8 cellular contexts compared by ENCODE assay signal in genomic region chr21:45527151-45527999, GRCh38. TPM values are rescaled to one million over a fixed set of nuclear protein-coding genes. Genes with fewer than 3 reads are reported as not detected.
DNase-seq lines count a peak whose midpoint lies in the region; ATAC-seq, FAIRE-seq and TF ChIP-seq lines count a peak whose summit lies in the region.
"Not testable (repeated sequence)": the region's sequence is repeated elsewhere in the genome, so short reads cannot be mapped to it uniquely, and the experiment has no call there.

No MANE protein-coding gene starts in this region.

- not testable (repeated sequence) for H3K4me1 ChIP-seq in A549; HUES6 (ENCODE audit: control insufficient read depth, insufficient read depth, low read length)
- peaks cover 0 to 21% of the 10 kb centered on the region in 2 experiments; a peak in 1 of 5 replicates for H3K4me1 ChIP-seq in K562 (replicated peaks in 1 of 2; ENCODE audit: control insufficient read depth in 2 of 2, insufficient read depth in 2 of 2, low read length in 2 of 2)

- not testable (repeated sequence) for H3K27ac Mint-ChIP-seq in WTC11, nephron progenitor cell
- peak overlapping the region; percentile 14 to 89 for H3K27ac Mint-ChIP-seq in stimulated activated naive CD8-positive, alpha-beta T cell treated with anti-CD3 and anti-CD28 coated beads, Interleukin-15, amount 100 ng/mL, for 72 hours

- not testable (repeated sequence) for H3K4me3 ChIP-seq in A549; HUES6 (ENCODE audit: low read depth, low read length); K562

- H3K9me3 ChIP-seq in A549; HUES6 (ENCODE audit: control insufficient read depth, insufficient read depth, low read depth, low read length); K562 (replicated peaks; ENCODE audit: control insufficient read depth, insufficient read depth, low read depth, low read length): not testable (repeated sequence)

- not testable (repeated sequence) for TF ChIP-seq CTCF in A549 (IDR thresholded peaks at IDR 0.05); WTC11 (IDR thresholded peaks at IDR 0.05); K562 (IDR thresholded peaks at IDR 0.05 in 2 of 3, conservative IDR thresholded peaks at IDR 0.05 in 1 of 3; ENCODE audit: insufficient read depth in 2 of 3, low read depth in 1 of 3, low read length in 3 of 3); nephron progenitor cell (IDR thresholded peaks at IDR 0.05)

- not testable (repeated sequence) for H3K9ac ChIP-seq in HUES6 (ENCODE audit: low read length); K562 (ENCODE audit: insufficient read depth in 1 of 2, low read depth in 2 of 2, low read length in 2 of 2)

- not testable (repeated sequence) for H3K9me1 ChIP-seq in K562 (ENCODE audit: control insufficient read depth, insufficient read depth, low read length)

- not testable (repeated sequence) for DNase-seq in A549 (ENCODE audit: low read depth in 1 of 2, low spot score in 1 of 2); K562 (ENCODE audit: extremely low read depth in 1 of 4, low spot score in 3 of 4); stimulated activated naive CD8-positive, alpha-beta T cell treated with anti-CD3 and anti-CD28 coated beads, Interleukin-15, amount 100 ng/mL, for 72 hours
- DNase-seq in WTC11 (ENCODE audit: low spot score) (peak; percentile 74), Right ventricle myocardium inferior (ENCODE audit: missing footprints) (peak; percentile 41), left colon (peak; percentile 28 to 46), nephron progenitor cell (peak; percentile 1)

- H2AFZ ChIP-seq in K562 (ENCODE audit: low read depth, low read length), result not testable (repeated sequence)

- not testable (repeated sequence) for H3K4me1 Mint-ChIP-seq in WTC11; nephron progenitor cell; stimulated activated naive CD8-positive, alpha-beta T cell treated with anti-CD3 and anti-CD28 coated beads, Interleukin-15, amount 100 ng/mL, for 72 hours

- TF ChIP-seq EP300 in A549 (IDR thresholded peaks at IDR 0.05); K562 (IDR thresholded peaks at IDR 0.05; ENCODE audit: low read length): not testable (repeated sequence)

- H3K4me3 Mint-ChIP-seq in WTC11; nephron progenitor cell; stimulated activated naive CD8-positive, alpha-beta T cell treated with anti-CD3 and anti-CD28 coated beads, Interleukin-15, amount 100 ng/mL, for 72 hours: not testable (repeated sequence)

- H3K36me3 ChIP-seq in HUES6 (ENCODE audit: control insufficient read depth, insufficient read depth, low read length) (peaks cover 50% of the 10 kb centered on the region), K562 (ENCODE audit: control insufficient read depth, insufficient read depth, low read length) (peaks cover 86% of the 10 kb centered on the region)

- 59% methylated on average over 5 of the region's 19 CpGs for WGBS in A549 (ENCODE audit: missing lambda C conversion rate)
- WGBS in K562 (ENCODE audit: insufficient coverage, low coverage, missing lambda C conversion rate), result 82% methylated on average over 11 of the region's 19 CpGs

- in situ Hi-C loops in K562 (cut with MboI), result not testable (repeated sequence)

- H3K4me2 ChIP-seq in A549; K562 (ENCODE audit: insufficient read depth, low read length): not testable (repeated sequence)

- TF ChIP-seq RAD21 in A549 (conservative IDR thresholded peaks at IDR 0.05 in 1 of 2, IDR thresholded peaks at IDR 0.05 in 1 of 2); K562 (CRISPR knock-in tag; conservative IDR thresholded peaks at IDR 0.05 in 1 of 2, IDR thresholded peaks at IDR 0.05 in 1 of 2): not testable (repeated sequence)

- H3K27me3 Mint-ChIP-seq in WTC11 (ENCODE audit: low read depth); nephron progenitor cell (ENCODE audit: low read depth, poor library complexity); stimulated activated naive CD8-positive, alpha-beta T cell treated with anti-CD3 and anti-CD28 coated beads, Interleukin-15, amount 100 ng/mL, for 72 hours: not testable (repeated sequence)

- H3K27me3 ChIP-seq in HUES6 (ENCODE audit: control insufficient read depth, insufficient read depth, low read length); K562 (ENCODE audit: control insufficient read depth in 2 of 2, insufficient read depth in 2 of 2, low read length in 2 of 2): not testable (repeated sequence)

- CTCF ChIA-PET in A549 (lab: Yijun Ruan, JAX) (interaction anchor here (0.7 kb wide), 1 partner anchor 207 kb away, joined by 3 read pairs; no protein-coding TSS in a partner anchor), WTC11 (lab: Charles Lee) (interaction anchor here (0.7 to 1.0 kb wide), 2 partner anchors 112 to 389 kb away, joined by 3 read pairs; no protein-coding TSS in a partner anchor)
- CTCF ChIA-PET in K562 (lab: Yijun Ruan, JAX; ENCODE audit: low intra/inter-chr PET ratio), result not testable (repeated sequence)

- not testable (repeated sequence) for BruUV-seq in K562 (replicated peaks; lab: Mats Ljungman, UMichigan)

- H3K27ac ChIP-seq in A549; K562 (ENCODE audit: extremely low read depth, low read depth, low read length): not testable (repeated sequence)
- H3K27ac ChIP-seq in HUES6 (ENCODE audit: low read depth, low read length), result 0 out of 2 replicates have a peak overlapping the region, but pooled peaks have one; percentile 10

- not testable (repeated sequence) for H3K9me3 Mint-ChIP-seq in WTC11; nephron progenitor cell; stimulated activated naive CD8-positive, alpha-beta T cell treated with anti-CD3 and anti-CD28 coated beads, Interleukin-15, amount 100 ng/mL, for 72 hours

- 0 out of 6 replicates have a peak, but pooled peaks have one; percentile 20 to 42 for ATAC-seq in A549
- peak; percentile 65 for ATAC-seq in WTC11
- not testable (repeated sequence) for ATAC-seq in K562; Right ventricle myocardium inferior; stimulated activated naive CD8-positive, alpha-beta T cell treated with anti-CD3 and anti-CD28 coated beads, Interleukin-15, amount 100 ng/mL, for 72 hours
- ATAC-seq in left colon, result peak; percentile 20

- peaks cover 27% of the 10 kb centered on the region for H3K36me3 Mint-ChIP-seq in WTC11
- peaks cover 36% of the 10 kb centered on the region for H3K36me3 Mint-ChIP-seq in nephron progenitor cell (ENCODE audit: low read depth)

- POLR2A ChIA-PET in A549 (lab: Yijun Ruan, JAX), result interaction anchor here (0.6 kb wide), 1 partner anchor 47 kb away, joined by 4 read pairs; no protein-coding TSS in a partner anchor
- POLR2A ChIA-PET in WTC11 (lab: Charles Lee), result not testable (repeated sequence)
- POLR2A ChIA-PET in K562 (lab: Yijun Ruan, JAX), result interaction anchor here (0.6 kb wide), 1 partner anchor 428 kb away, joined by 3 read pairs; no protein-coding TSS in a partner anchor

- not testable (repeated sequence) for TF ChIP-seq POLR2A in A549 (IDR thresholded peaks at IDR 0.05; ENCODE audit: low read length); K562 (conservative IDR thresholded peaks at IDR 0.05)

- not testable (repeated sequence) for H3K79me2 ChIP-seq in K562 (ENCODE audit: control insufficient read depth, insufficient read depth, low read length)

- not testable (repeated sequence) for H4K20me1 ChIP-seq in K562 (replicated peaks; ENCODE audit: control insufficient read depth, insufficient read depth, low read length)

- intact Hi-C loops in K562 (cut with micrococcal nuclease); Right ventricle myocardium inferior (cut with DNase I); left colon (cut with DNase I, micrococcal nuclease): not testable (repeated sequence)

- FAIRE-seq in A549 (lab: Jason Lieb, UNC); K562 (lab: Jason Lieb, UNC): not testable (repeated sequence)

TF ChIP-seq in K562, 482 proteins besides CTCF, POLR2A, EP300 and RAD21 (continues in another document):
- TF ChIP-seq HNRNPL (IDR thresholded peaks at IDR 0.05; ENCODE audit: low read depth, low read length), result 0 out of 2 replicates have a peak, but pooled peaks have one; percentile 41

RNA-seq across cellular contexts. Expression of gene SLC19A1, which starts 14.9 kb away (rescaled TPM):
- polyA plus RNA-seq in A549 (2011; rRNA removed), result 9.8 and 11.0 TPM in 2 replicates
- 26.6 and 40.5 TPM in 2 replicates for polyA plus RNA-seq in A549 (2012; cell fraction: cytosol; rRNA removed)
- 78.9 and 138 TPM in 2 replicates for polyA plus RNA-seq in A549 (2012; cell fraction: nucleus; rRNA removed)
- polyA plus RNA-seq in A549 (2017; fragmentation: RNase III; extraction: RNeasy Plus Mini Kit Qiagen cat#74134 plus additional on column Dnase treatment), result 13.8 to 14.0 TPM (median 14.0 TPM) in 3 replicates
- polyA minus RNA-seq in A549 (2011; rRNA and poly(A)+ RNA removed), result 8.2 and 11.1 TPM in 2 replicates
- 27.7 to 29.8 TPM (median 28.3 TPM) in 3 replicates for total RNA-seq in WTC11 (2021)
- total RNA-seq in K562 (2011; cell fraction: chromatin; rRNA removed; ENCODE audit: low replicate concordance), result 43.8 and 108 TPM in 2 replicates
- total RNA-seq in K562 (2011; cell fraction: nucleolus; rRNA removed), result 90.5 and 93.4 TPM in 2 replicates
- 52.4 and 63.7 TPM in 2 replicates for total RNA-seq in K562 (2011; cell fraction: nucleoplasm; rRNA removed)
- total RNA-seq in K562 (2014; rRNA removed), result 34.7 and 41.3 TPM in 2 replicates
- total RNA-seq in K562 (2014; rRNA removed; fragmentation: Illumina TruSeq; extraction: Trizol), result 8.0 and 8.7 TPM in 2 replicates
- 18.8 and 21.4 TPM in 2 replicates for total RNA-seq in K562 (2015; rRNA removed; fragmentation: Illumina TruSeq; extraction: Trizol)
- 88.7 and 91.3 TPM in 2 replicates for total RNA-seq in K562 (2021)
- 11.5 and 24.6 TPM in 2 replicates for polyA plus RNA-seq in K562 (2011; rRNA removed)
- 20.4 and 78.6 TPM in 2 replicates for polyA plus RNA-seq in K562 (2011; cell fraction: cytosol; rRNA removed)
- 49.9 and 126 TPM in 2 replicates for polyA plus RNA-seq in K562 (2011; cell fraction: nucleus; rRNA removed)
- polyA plus RNA-seq in K562 (2012), result 20.5 and 34.6 TPM in 2 replicates
- 12.0 and 24.5 TPM in 2 replicates for polyA plus RNA-seq in K562 (2014; fragmentation: Illumina TruSeq; extraction: Trizol)
- polyA plus RNA-seq in K562 (2014; fragmentation: Nextera tagmentation; extraction: Ambion mirVana), result 1 to 10 TPM in 1 of 2 experiments, under 1 TPM in 1; 0.65 to 2.3 TPM
- polyA plus RNA-seq in K562 (2014; rRNA removed), result 36.6 and 50.8 TPM in 2 replicates
- polyA minus RNA-seq in K562 (2011; rRNA and poly(A)+ RNA removed), result 11.9 and 16.0 TPM in 2 replicates
- polyA minus RNA-seq in K562 (2011; cell fraction: cytosol; rRNA and poly(A)+ RNA removed), result 41.4 and 45.6 TPM in 2 replicates
- 23.3 TPM in 2 replicates for polyA minus RNA-seq in K562 (2011; cell fraction: nucleus; rRNA and poly(A)+ RNA removed)
- total RNA-seq in Right ventricle myocardium inferior, result 8.2 TPM
- 10 to 100 TPM; 18.2 to 18.9 TPM for total RNA-seq in left colon
